Comparison of ENCODE assay signal across 23 cellular contexts in the genomic region with DNA sequence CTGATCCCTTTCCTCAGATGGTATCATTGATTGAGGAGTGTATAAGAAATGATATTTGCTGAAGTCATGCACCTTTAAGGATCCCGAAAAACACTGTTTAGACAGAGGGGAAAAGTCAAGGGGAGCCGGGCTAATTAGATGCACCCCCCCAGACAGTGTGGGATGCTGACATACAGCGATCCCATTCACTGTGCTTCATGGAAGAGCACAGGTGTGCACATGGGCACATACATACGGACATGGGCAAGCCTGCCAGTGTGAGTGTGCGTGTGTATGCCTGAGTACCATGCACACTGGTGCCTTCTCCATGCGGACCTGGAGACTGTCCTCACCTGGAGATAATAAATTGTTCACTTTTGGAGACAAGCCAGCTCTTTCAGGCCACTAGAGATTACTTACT. TPM values are rescaled to one million over a fixed set of nuclear protein-coding genes. Genes with fewer than 3 reads are reported as not detected.
"Had no signal": no experiment of that assay in that cellular context is flagged by ENCODE, and none has a peak within 500 bp of the region (broad histone marks: within the 10 kb centered on the region; RNA-seq: fewer than 3 reads in every experiment).

No MANE protein-coding gene starts in this region.

- H3K9me3 Mint-ChIP-seq: activated B cell treated with CpG ODN at 0.5 μM for 24 hours; activated CD4-positive, alpha-beta T cell treated with anti-CD3 and anti-CD28 coated beads, Interleukin-2, amount 10 ng/mL, durations not matched to agents 24 days and 14 days; activated naive CD4-positive, alpha-beta T cell treated with anti-CD3 and anti-CD28 coated beads, Interleukin-2, amount 10 ng/mL, durations not matched to agents 7 days and 5 days; activated naive CD8-positive, alpha-beta T cell treated with anti-CD3 and anti-CD28 coated beads, Interleukin-2, amount 50 U/mL, for 24 hours; activated T-cell treated with anti-CD3 and anti-CD28 coated beads, Interleukin-2, amount 50 U/mL, for 4 hours; nephron had no signal

- DNase-seq: activated B cell treated with CpG ODN at 0.5 μM for 24 hours; activated CD4-positive, alpha-beta T cell treated with anti-CD3 and anti-CD28 coated beads, Interleukin-2, amount 10 ng/mL, durations not matched to agents 24 days and 14 days; activated CD8-positive, alpha-beta T cell treated with anti-CD3 and anti-CD28 coated beads, Interleukin-2, amount 10 ng/mL, durations not matched to agents 7 days and 5 days; activated effector memory CD4-positive, alpha-beta T cell treated with Interleukin-2 at 50 U/mL for 16 hours; activated naive CD4-positive, alpha-beta T cell treated with anti-CD3 and anti-CD28 coated beads, Interleukin-2, amount 10 ng/mL, durations not matched to agents 7 days and 5 days; activated naive CD8-positive, alpha-beta T cell treated with anti-CD3 and anti-CD28 coated beads, Interleukin-2, amount 50 U/mL, for 24 hours; activated T-cell treated with anti-CD3 and anti-CD28 coated beads, Interleukin-2, amount 50 U/mL, for 4 hours; anterior cingulate cortex; brain microvascular endothelial cell; cerebellar nuclear complex; cortex of kidney; kidney; left lung; mammary epithelial cell; midbrain; nucleus accumbens; posterior cingulate gyrus; stimulated activated CD4-positive, alpha-beta T cell treated with anti-CD3 and anti-CD28 coated beads, Interleukin-12 subunit alpha, Interleukin-12 subunit beta, amount 100 ng/mL, for 4 hours; stimulated activated CD4-positive, alpha-beta T cell treated with anti-CD3 and anti-CD28 coated beads, Interleukin-2, amount 100 ng/mL, for 24 hours; stimulated activated naive CD8-positive, alpha-beta T cell treated with anti-CD3 and anti-CD28 coated beads, Interleukin-15, Interleukin-2, amounts not matched to agents 100 U/mL and 50 U/mL, for 24 hours; T-helper 9 cell had no signal

- H3K4me3 Mint-ChIP-seq: activated B cell treated with CpG ODN at 0.5 μM for 24 hours; activated CD4-positive, alpha-beta T cell treated with anti-CD3 and anti-CD28 coated beads, Interleukin-2, amount 10 ng/mL, durations not matched to agents 24 days and 14 days; activated CD8-positive, alpha-beta T cell treated with anti-CD3 and anti-CD28 coated beads, Interleukin-2, amount 10 ng/mL, durations not matched to agents 7 days and 5 days; activated naive CD4-positive, alpha-beta T cell treated with anti-CD3 and anti-CD28 coated beads, Interleukin-2, amount 10 ng/mL, durations not matched to agents 7 days and 5 days; activated naive CD8-positive, alpha-beta T cell treated with anti-CD3 and anti-CD28 coated beads, Interleukin-2, amount 50 U/mL, for 24 hours; activated T-cell treated with anti-CD3 and anti-CD28 coated beads, Interleukin-2, amount 50 U/mL, for 4 hours; nephron had no signal

- FAIRE-seq: frontal cortex, kidney had no signal

- H3K36me3 Mint-ChIP-seq: activated naive CD4-positive, alpha-beta T cell treated with anti-CD3 and anti-CD28 coated beads, Interleukin-2, amount 10 ng/mL, durations not matched to agents 7 days and 5 days had no signal

- H3K27ac Mint-ChIP-seq: activated B cell treated with CpG ODN at 0.5 μM for 24 hours; activated CD4-positive, alpha-beta T cell treated with anti-CD3 and anti-CD28 coated beads, Interleukin-2, amount 10 ng/mL, durations not matched to agents 24 days and 14 days; activated CD8-positive, alpha-beta T cell treated with anti-CD3 and anti-CD28 coated beads, Interleukin-2, amount 10 ng/mL, durations not matched to agents 7 days and 5 days; activated naive CD4-positive, alpha-beta T cell treated with anti-CD3 and anti-CD28 coated beads, Interleukin-2, amount 10 ng/mL, durations not matched to agents 7 days and 5 days; activated naive CD8-positive, alpha-beta T cell treated with anti-CD3 and anti-CD28 coated beads, Interleukin-2, amount 50 U/mL, for 24 hours; nephron had no signal

- ATAC-seq: activated CD8-positive, alpha-beta T cell treated with anti-CD3 and anti-CD28 coated beads, Interleukin-2, amount 10 ng/mL, durations not matched to agents 7 days and 5 days; activated naive CD8-positive, alpha-beta T cell treated with anti-CD3 and anti-CD28 coated beads, Interleukin-2, amount 50 U/mL, for 24 hours; activated T-cell treated with anti-CD3 and anti-CD28 coated beads, Interleukin-2, amount 50 U/mL, for 4 hours; left lung; stimulated activated naive CD8-positive, alpha-beta T cell treated with anti-CD3 and anti-CD28 coated beads, Interleukin-15, Interleukin-2, amounts not matched to agents 100 U/mL and 50 U/mL, for 24 hours had no signal

- H3K4me1 Mint-ChIP-seq: activated B cell treated with CpG ODN at 0.5 μM for 24 hours; activated CD4-positive, alpha-beta T cell treated with anti-CD3 and anti-CD28 coated beads, Interleukin-2, amount 10 ng/mL, durations not matched to agents 24 days and 14 days; activated naive CD4-positive, alpha-beta T cell treated with anti-CD3 and anti-CD28 coated beads, Interleukin-2, amount 10 ng/mL, durations not matched to agents 7 days and 5 days; activated naive CD8-positive, alpha-beta T cell treated with anti-CD3 and anti-CD28 coated beads, Interleukin-2, amount 50 U/mL, for 24 hours had no signal

- H3K27me3 Mint-ChIP-seq: activated CD4-positive, alpha-beta T cell treated with anti-CD3 and anti-CD28 coated beads, Interleukin-2, amount 10 ng/mL, durations not matched to agents 24 days and 14 days; activated naive CD4-positive, alpha-beta T cell treated with anti-CD3 and anti-CD28 coated beads, Interleukin-2, amount 10 ng/mL, durations not matched to agents 7 days and 5 days had no signal

RNA-seq across cellular contexts. Expression of gene MEIS1, which starts 22.6 kb away (rescaled TPM):
- total RNA-seq: activated B cell treated with CpG ODN at 0.5 μM for 24 hours; activated CD4-positive, alpha-beta T cell treated with anti-CD3 and anti-CD28 coated beads, Interleukin-2, amount 10 ng/mL, durations not matched to agents 24 days and 14 days; activated CD8-positive, alpha-beta T cell treated with anti-CD3 and anti-CD28 coated beads, Interleukin-2, amount 10 ng/mL, durations not matched to agents 7 days and 5 days had no signal
